Comparison of ENCODE assay signal across 27 cellular contexts in genomic region chr1:28443550-28443949, GRCh38.
"Had no signal": no experiment of that assay in that cellular context is flagged by ENCODE, and none has a peak within 500 bp of the region (broad histone marks: within the 10 kb centered on the region; RNA-seq: fewer than 3 reads in every experiment).

No MANE protein-coding gene starts in this region.

- H3K9me3 ChIP-seq: adrenal gland, breast epithelium, SJCRH30 had no signal

- H3K27ac ChIP-seq: adrenal gland, breast epithelium, SJCRH30 had no signal

- H3K36me3 ChIP-seq: adrenal gland, breast epithelium had no signal

- DNase-seq: activated CD4-positive, alpha-beta T cell treated with anti-CD3 and anti-CD28 coated beads for 48 hours; activated CD4-positive, alpha-beta T cell treated with anti-CD3 and anti-CD28 coated beads, Interleukin-2, amount 50 U/mL, for 4 hours; activated CD8-positive, alpha-beta memory T cell treated with anti-CD3 and anti-CD28 coated beads, Interleukin-2, amount 50 U/mL, for 48 hours; activated CD8-positive, alpha-beta T cell treated with anti-CD3 and anti-CD28 coated beads, Interleukin-2, amount 10 ng/mL, durations not matched to agents 7 days and 5 days; activated naive CD4-positive, alpha-beta T cell treated with anti-CD3 and anti-CD28 coated beads, Interleukin-2, amount 50 U/mL, for 16 hours; activated naive CD8-positive, alpha-beta T cell treated with anti-CD3 and anti-CD28 coated beads, Interleukin-2, amount 10 ng/mL, durations not matched to agents 7 days and 5 days; activated T-cell treated with anti-CD3 and anti-CD28 coated beads, Interleukin-2, amount 50 U/mL, for 1 hour; anterior cingulate cortex; caudate nucleus; Karpas-422; MM.1S; NCI-H1105 treated with DMSO at 0.1 percent for 48 hours; NCI-H1436 treated with DMSO at 0.1 percent for 48 hours; NCI-H187; NCI-H2081; NCI-H510A treated with DMSO at 0.1 percent for 48 hours; NCI-H69; NK-92 treated with Interleukin-12 subunit alpha and Interleukin-12 subunit beta, amount 100 ng/mL, for 24 hours; OCI-M1; Right ventricle myocardium superior; RPMI8226; SJCRH30 had no signal

- H3K4me3 Mint-ChIP-seq: activated CD8-positive, alpha-beta T cell treated with anti-CD3 and anti-CD28 coated beads, Interleukin-2, amount 10 ng/mL, durations not matched to agents 7 days and 5 days; activated naive CD8-positive, alpha-beta T cell treated with anti-CD3 and anti-CD28 coated beads, Interleukin-2, amount 10 ng/mL, durations not matched to agents 7 days and 5 days; T-helper 1 cell treated with Interleukin-12 subunit alpha and Interleukin-12 subunit beta and Interleukin-4 antibody, amounts not matched to agents 30 μg/mL and 1 μg/mL, for 36 hours had no signal

- ATAC-seq: activated CD4-positive, CD25-positive, alpha-beta regulatory T cell treated with anti-CD3 and anti-CD28 coated beads, Interleukin-2, amount 50 U/mL, for 24 hours; activated CD8-positive, alpha-beta T cell treated with anti-CD3 and anti-CD28 coated beads, Interleukin-2, amount 10 ng/mL, durations not matched to agents 7 days and 5 days; Panc1 had no signal

- H3K27me3 Mint-ChIP-seq: activated naive CD8-positive, alpha-beta T cell treated with anti-CD3 and anti-CD28 coated beads, Interleukin-2, amount 10 ng/mL, durations not matched to agents 7 days and 5 days had no signal

- H3K4me1 ChIP-seq: breast epithelium had no signal

- H3K27ac Mint-ChIP-seq: activated CD8-positive, alpha-beta T cell treated with anti-CD3 and anti-CD28 coated beads, Interleukin-2, amount 10 ng/mL, durations not matched to agents 7 days and 5 days; activated naive CD8-positive, alpha-beta T cell treated with anti-CD3 and anti-CD28 coated beads, Interleukin-2, amount 10 ng/mL, durations not matched to agents 7 days and 5 days; T-helper 1 cell treated with Interleukin-12 subunit alpha and Interleukin-12 subunit beta and Interleukin-4 antibody, amounts not matched to agents 30 μg/mL and 1 μg/mL, for 36 hours had no signal

- H3K9me3 Mint-ChIP-seq: T-helper 1 cell treated with Interleukin-12 subunit alpha and Interleukin-12 subunit beta and Interleukin-4 antibody, amounts not matched to agents 30 μg/mL and 1 μg/mL, for 36 hours had no signal

- H3K27me3 ChIP-seq: adrenal gland, breast epithelium, SJCRH30 had no signal

- H3K4me3 ChIP-seq: adrenal gland, breast epithelium, SJCRH30 had no signal
